ENCODE assay signal across 14 cellular contexts in the genomic region with DNA sequence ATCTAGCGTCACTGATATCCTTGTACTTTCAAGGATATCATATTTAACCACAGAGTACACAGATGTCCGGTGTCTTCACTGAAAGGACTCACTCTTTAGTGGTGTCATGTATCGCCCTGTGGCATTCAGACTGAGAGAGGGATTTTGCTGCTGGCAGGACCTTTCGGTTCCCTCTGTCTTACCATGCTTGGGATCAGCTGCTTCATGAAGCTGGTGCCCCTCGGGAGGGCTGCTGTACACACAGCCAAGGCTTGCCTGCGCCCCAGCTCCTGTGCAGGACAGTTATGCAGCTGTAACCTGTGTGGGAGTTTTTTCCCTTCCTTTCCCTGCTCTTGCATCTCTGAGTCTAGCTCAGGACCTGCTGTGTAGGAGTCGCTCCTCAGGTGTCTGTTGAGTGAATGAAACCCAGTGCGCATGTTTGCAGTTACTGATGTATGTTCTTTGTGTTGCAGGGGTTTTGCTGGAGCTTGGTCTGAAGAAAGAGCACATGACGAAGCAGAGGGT.
A peak's percentile ranks its signal among the peaks of the same experiment; 100 is the strongest.
DNase-seq lines count a peak whose midpoint lies in the region; ATAC-seq and TF ChIP-seq lines count a peak whose summit lies in the region.
"Had no signal": no experiment of that assay in that cellular context is flagged by ENCODE, and none has a peak within 500 bp of the region (broad histone marks: within the 10 kb centered on the region; RNA-seq: fewer than 3 reads in every experiment).

No MANE protein-coding gene starts in this region.

- CTCF ChIA-PET in HCT116 (lab: Charles Lee) = no interaction called here

- RAD21 ChIA-PET in HCT116 (lab: Charles Lee; ENCODE audit: low non-redundant PET in 1 of 2, low total read pairs in 2 of 2, uncharacterized antibody in 2 of 2, unreplicated experiment in 2 of 2) = no interaction called here

- WGBS in stomach, 5 donors = 66 to 72% (median 68%) methylated on average over 9 of the region's 9 CpGs

- H3K27me3 Mint-ChIP-seq in progenitor cell of endocrine pancreas = no peaks in the 10 kb centered on the region

- H3K36me3 ChIP-seq in HCT116 (ENCODE audit: control insufficient read depth in 1 of 2, insufficient read depth in 2 of 2, low read length in 2 of 2) = no peaks in the 10 kb centered on the region
- peaks cover 0 to 9% (median 6%) of the 10 kb centered on the region in 4 donors for H3K36me3 ChIP-seq in stomach

- H3K4me1 Mint-ChIP-seq in progenitor cell of endocrine pancreas (ENCODE audit: low read depth) = peaks cover under 1% of the 10 kb centered on the region
- H3K4me1 Mint-ChIP-seq: activated CD8-positive, alpha-beta memory T cell treated with anti-CD3 and anti-CD28 coated beads, Interleukin-2, amount 10 ng/mL, durations not matched to agents 7 days and 5 days had no signal

- peak overlapping the region; percentile 27 for H3K27ac Mint-ChIP-seq in progenitor cell of endocrine pancreas
- H3K27ac Mint-ChIP-seq: activated CD8-positive, alpha-beta memory T cell treated with anti-CD3 and anti-CD28 coated beads, Interleukin-2, amount 10 ng/mL, durations not matched to agents 7 days and 5 days; T-helper 17 cell had no signal

- no peaks in the 10 kb centered on the region for H4K20me1 ChIP-seq in HCT116 (ENCODE audit: insufficient read depth)

- H2AFZ ChIP-seq in HCT116 (ENCODE audit: low read depth, low read length, poor library complexity, severe bottlenecking) = no peak overlapping the region

- intact Hi-C loops in HCT116 (cut with micrococcal nuclease) (no loop called here), stomach (cut with DNase I; ENCODE audit: low total_unique reads) (no loop called here)

- TF ChIP-seq CTCF in HCT116 (IDR thresholded peaks at IDR 0.05 in 2 of 3, conservative IDR thresholded peaks at IDR 0.05 in 1 of 3; ENCODE audit: borderline replicate concordance in 1 of 3, insufficient read depth in 1 of 3, low read depth in 2 of 3, low read length in 2 of 3) (no peak), progenitor cell of endocrine pancreas (IDR thresholded peaks at IDR 0.05; ENCODE audit: unreplicated experiment) (no peak), stomach (IDR thresholded peaks at IDR 0.05) (no peak)

- H3K4me1 ChIP-seq in HCT116 (ENCODE audit: control insufficient read depth in 1 of 2, insufficient read depth in 2 of 2, low read length in 2 of 2) (no peaks in the 10 kb centered on the region), stomach (no peaks in the 10 kb centered on the region)
- H3K4me1 ChIP-seq: gastroesophageal sphincter had no signal

- no peak overlapping the region for H3K4me3 ChIP-seq in HCT116 (replicated peaks in 1 of 2; ENCODE audit: low read depth in 1 of 2, low read length in 2 of 2)
- no peak overlapping the region for H3K4me3 ChIP-seq in stomach
- H3K4me3 ChIP-seq: gastroesophageal sphincter had no signal

- H3K79me2 ChIP-seq in HCT116 (ENCODE audit: insufficient read depth, low read length) = no peaks in the 10 kb centered on the region

- no peak overlapping the region for H3K4me3 Mint-ChIP-seq in progenitor cell of endocrine pancreas (ENCODE audit: low read depth)
- H3K4me3 Mint-ChIP-seq: activated CD8-positive, alpha-beta memory T cell treated with anti-CD3 and anti-CD28 coated beads, Interleukin-2, amount 10 ng/mL, durations not matched to agents 7 days and 5 days; T-helper 17 cell had no signal

- no peak for TF ChIP-seq EP300 in stomach (IDR thresholded peaks at IDR 0.05)

- no peaks in the 10 kb centered on the region for H3K27me3 ChIP-seq in HCT116 (ENCODE audit: insufficient read depth, low read length)
- no peaks in the 10 kb centered on the region for H3K27me3 ChIP-seq in stomach
- H3K27me3 ChIP-seq: gastroesophageal sphincter had no signal

- 0 out of 2 replicates have a peak, but pooled peaks have one; percentile 14 for ATAC-seq in HCT116
- ATAC-seq: activated CD4-positive, CD25-positive, alpha-beta regulatory T cell treated with anti-CD3 and anti-CD28 coated beads, Interleukin-2, amount 50 U/mL, for 24 hours; activated CD8-positive, alpha-beta memory T cell treated with anti-CD3 and anti-CD28 coated beads, Interleukin-2, amount 10 ng/mL, durations not matched to agents 7 days and 5 days; gastroesophageal sphincter; T-helper 17 cell had no signal

- POLR2A ChIA-PET in HCT116 (lab: Charles Lee) = no interaction called here

- no peaks in the 10 kb centered on the region for H3K9me2 ChIP-seq in HCT116 (ENCODE audit: insufficient read depth)

- TF ChIP-seq POLR2A in HCT116 (IDR thresholded peaks at IDR 0.05; ENCODE audit: borderline replicate concordance, extremely low read depth, insufficient read depth, insufficient read length) = no peak
- TF ChIP-seq POLR2A in stomach (IDR thresholded peaks at IDR 0.05) = no peak

- no peaks in the 10 kb centered on the region for H3K9me3 Mint-ChIP-seq in progenitor cell of endocrine pancreas (ENCODE audit: low read depth)

- no peak overlapping the region for H3K9ac ChIP-seq in HCT116 (ENCODE audit: low read length)

- peaks cover 15% of the 10 kb centered on the region for H3K36me3 Mint-ChIP-seq in progenitor cell of endocrine pancreas (ENCODE audit: insufficient read depth)
- H3K36me3 Mint-ChIP-seq: activated CD8-positive, alpha-beta memory T cell treated with anti-CD3 and anti-CD28 coated beads, Interleukin-2, amount 10 ng/mL, durations not matched to agents 7 days and 5 days had no signal

- H3K27ac ChIP-seq in HCT116 (ENCODE audit: low read depth, low read length) (no peak overlapping the region), stomach (no peak overlapping the region)
- H3K27ac ChIP-seq: gastroesophageal sphincter had no signal

- DNase-seq in HCT116 (ENCODE audit: low read depth, low spot score) (no peak), NCI-H146 treated with DMSO at 0.1 percent for 48 hours (lab: John Stamatoyannopoulos, UW; ENCODE audit: unreplicated experiment) (peak; percentile 1), RPMI7951 (ENCODE audit: low read depth) (peak; percentile 51), progenitor cell of endocrine pancreas (ENCODE audit: low spot score, unreplicated experiment) (no peak), islet precursor cell (no peak), stomach (no peak), HPDE6-E6E7 (ENCODE audit: extremely low spot score) (no peak)
- DNase-seq: activated CD8-positive, alpha-beta memory T cell treated with anti-CD3 and anti-CD28 coated beads, Interleukin-2, amount 10 ng/mL, durations not matched to agents 7 days and 5 days; activated gamma-delta T cell; amygdala; NCI-H1048; T-helper 17 cell had no signal

- H3K9me3 ChIP-seq in HCT116 (ENCODE audit: control insufficient read depth in 1 of 2, insufficient read depth in 1 of 2, low read depth in 1 of 2, low read length in 2 of 2) = no peaks in the 10 kb centered on the region
- no peaks in the 10 kb centered on the region for H3K9me3 ChIP-seq in stomach
- H3K9me3 ChIP-seq: gastroesophageal sphincter had no signal

- H3K4me2 ChIP-seq in HCT116 (ENCODE audit: low read length) = no peak overlapping the region

- TF ChIP-seq RAD21 in HCT116 (IDR thresholded peaks at IDR 0.05; ENCODE audit: low read depth) = no peak

- no TSS peak for BruUV-seq in HCT116 (replicated peaks; lab: Mats Ljungman, UMichigan)

TF ChIP-seq in HCT116, 20 proteins besides CTCF, POLR2A, EP300 and RAD21 (continues in another document):
- TF ChIP-seq, protein P1, sequence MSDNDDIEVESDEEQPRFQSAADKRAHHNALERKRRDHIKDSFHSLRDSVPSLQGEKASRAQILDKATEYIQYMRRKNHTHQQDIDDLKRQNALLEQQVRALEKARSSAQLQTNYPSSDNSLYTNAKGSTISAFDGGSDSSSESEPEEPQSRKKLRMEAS (IDR thresholded peaks at IDR 0.05) = no peak
- TF ChIP-seq YY1 (IDR thresholded peaks at IDR 0.05; ENCODE audit: extremely low read depth, insufficient replicate concordance, low read depth, low read length) (no peak), CBX3 (IDR thresholded peaks at IDR 0.05; ENCODE audit: low read depth) (no peak), TCF7L2 (IDR thresholded peaks at IDR 0.05; ENCODE audit: borderline replicate concordance, extremely low read depth, insufficient read depth, insufficient read length) (no peak)
- TF ChIP-seq, protein P2, sequence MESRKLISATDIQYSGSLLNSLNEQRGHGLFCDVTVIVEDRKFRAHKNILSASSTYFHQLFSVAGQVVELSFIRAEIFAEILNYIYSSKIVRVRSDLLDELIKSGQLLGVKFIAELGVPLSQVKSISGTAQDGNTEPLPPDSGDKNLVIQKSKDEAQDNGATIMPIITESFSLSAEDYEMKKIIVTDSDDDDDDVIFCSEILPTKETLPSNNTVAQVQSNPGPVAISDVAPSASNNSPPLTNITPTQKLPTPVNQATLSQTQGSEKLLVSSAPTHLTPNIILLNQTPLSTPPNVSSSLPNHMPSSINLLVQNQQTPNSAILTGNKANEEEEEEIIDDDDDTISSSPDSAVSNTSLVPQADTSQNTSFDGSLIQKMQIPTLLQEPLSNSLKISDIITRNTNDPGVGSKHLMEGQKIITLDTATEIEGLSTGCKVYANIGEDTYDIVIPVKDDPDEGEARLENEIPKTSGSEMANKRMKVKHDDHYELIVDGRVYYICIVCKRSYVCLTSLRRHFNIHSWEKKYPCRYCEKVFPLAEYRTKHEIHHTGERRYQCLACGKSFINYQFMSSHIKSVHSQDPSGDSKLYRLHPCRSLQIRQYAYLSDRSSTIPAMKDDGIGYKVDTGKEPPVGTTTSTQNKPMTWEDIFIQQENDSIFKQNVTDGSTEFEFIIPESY (IDR thresholded peaks at IDR 0.05; ENCODE audit: extremely low read depth, insufficient replicate concordance, low read length) = no peak

Comparison
In these comparisons a context has a peak if more than half of its experiments do, and no peak if none do; other contexts are left out.
1. DNase-seq: peak in NCI-H146 treated with DMSO at 0.1 percent for 48 hours (single experiment) and RPMI7951 (single experiment); none in HCT116 (single experiment), progenitor cell of endocrine pancreas (single experiment), islet precursor cell (single experiment), stomach (single experiment) and HPDE6-E6E7 (single experiment).